24 cellular contexts compared by ENCODE assay signal in genomic region chr1:167782946-167783345, GRCh38.
"Had no signal": no experiment of that assay in that cellular context is flagged by ENCODE, and none has a peak within 500 bp of the region (broad histone marks: within the 10 kb centered on the region; RNA-seq: fewer than 3 reads in every experiment).

No MANE protein-coding gene starts in this region.

- H3K27ac Mint-ChIP-seq: endodermal cell; nephron; progenitor cell of endocrine pancreas; stimulated activated effector memory CD8-positive, alpha-beta T cell treated with anti-CD3 and anti-CD28 coated beads, Interleukin-12 subunit alpha, Interleukin-12 subunit beta, amount 100 ng/mL, for 72 hours; stimulated activated naive CD8-positive, alpha-beta T cell treated with anti-CD3 and anti-CD28 coated beads, Interleukin-15, Interleukin-2, amounts not matched to agents 100 ng/mL and 50 ng/mL, for 24 hours had no signal

- H3K27me3 ChIP-seq: gastroesophageal sphincter, pancreas, testis, transverse colon had no signal

- H3K9me3 Mint-ChIP-seq: stimulated activated naive CD8-positive, alpha-beta T cell treated with anti-CD3 and anti-CD28 coated beads, Interleukin-15, Interleukin-2, amounts not matched to agents 100 ng/mL and 50 ng/mL, for 24 hours had no signal

- H3K4me3 Mint-ChIP-seq: endodermal cell; naive B cell; nephron; stimulated activated effector memory CD8-positive, alpha-beta T cell treated with anti-CD3 and anti-CD28 coated beads, Interleukin-12 subunit alpha, Interleukin-12 subunit beta, amount 100 ng/mL, for 72 hours; stimulated activated naive CD8-positive, alpha-beta T cell treated with anti-CD3 and anti-CD28 coated beads, Interleukin-15, Interleukin-2, amounts not matched to agents 100 ng/mL and 50 ng/mL, for 24 hours had no signal

- H3K27ac ChIP-seq: coronary artery, gastroesophageal sphincter, pancreas, testis, transverse colon had no signal

- ATAC-seq: esophagus mucosa; gastroesophageal sphincter; left cardiac atrium; left ventricle myocardium superior; pancreas; right cardiac atrium; stimulated activated effector memory CD8-positive, alpha-beta T cell treated with anti-CD3 and anti-CD28 coated beads, Interleukin-12 subunit alpha, Interleukin-12 subunit beta, amount 100 ng/mL, for 72 hours had no signal

- H3K27me3 Mint-ChIP-seq: naive B cell; progenitor cell of endocrine pancreas; stimulated activated naive CD8-positive, alpha-beta T cell treated with anti-CD3 and anti-CD28 coated beads, Interleukin-15, Interleukin-2, amounts not matched to agents 100 ng/mL and 50 ng/mL, for 24 hours had no signal

- H3K9me3 ChIP-seq: gastroesophageal sphincter, pancreas, testis, transverse colon had no signal

- H3K4me1 Mint-ChIP-seq: endodermal cell; nephron; stimulated activated effector memory CD8-positive, alpha-beta T cell treated with anti-CD3 and anti-CD28 coated beads, Interleukin-12 subunit alpha, Interleukin-12 subunit beta, amount 100 ng/mL, for 72 hours had no signal

- H3K4me1 ChIP-seq: gastroesophageal sphincter, pancreas, testis, transverse colon had no signal

- H3K4me3 ChIP-seq: coronary artery, gastroesophageal sphincter, lung, pancreas, testis, transverse colon had no signal

- DNase-seq: effector CD4-positive, alpha-beta T cell; endodermal cell; glutamatergic neuron; islet precursor cell; left cardiac atrium; left ventricle myocardium superior; mesendoderm; naive B cell; occipital lobe; pancreas; right cardiac atrium; small intestine; stimulated activated CD4-positive, alpha-beta T cell treated with anti-CD3 and anti-CD28 coated beads, Interleukin-12 subunit alpha, Interleukin-12 subunit beta, amount 100 ng/mL, for 4 hours; stimulated activated CD4-positive, alpha-beta T cell treated with anti-CD3 and anti-CD28 coated beads, Interleukin-2, amount 100 ng/mL, for 48 hours; testis; transverse colon had no signal
